ENCODE assay signal across 9 cellular contexts in the genomic region with DNA sequence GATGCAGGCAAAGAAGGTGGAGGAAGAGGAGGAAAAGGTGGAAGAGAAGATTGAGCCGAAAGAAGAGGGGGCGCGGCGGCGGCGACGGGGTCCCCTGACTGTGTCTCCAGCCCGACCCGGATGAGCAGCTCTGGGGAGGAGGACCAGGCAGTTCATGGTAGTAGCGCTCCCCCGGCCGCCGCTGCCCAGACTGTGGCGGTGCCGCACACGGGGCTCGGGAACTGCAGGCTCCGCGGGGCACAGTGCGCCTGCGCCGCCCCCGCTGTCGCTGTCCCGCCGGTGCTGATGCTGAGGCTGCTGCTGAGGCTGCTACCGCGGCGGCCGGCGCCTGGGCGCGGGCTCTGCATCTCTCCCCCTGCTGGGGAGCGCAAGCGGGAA. TPM values are rescaled to one million over a fixed set of nuclear protein-coding genes. Genes with fewer than 3 reads are reported as not detected.
DNase-seq lines count a peak whose midpoint lies in the region; ATAC-seq and TF ChIP-seq lines count a peak whose summit lies in the region.
"Had no signal": no experiment of that assay in that cellular context is flagged by ENCODE, and none has a peak within 500 bp of the region (broad histone marks: within the 10 kb centered on the region; RNA-seq: fewer than 3 reads in every experiment).

A gene with protein sequence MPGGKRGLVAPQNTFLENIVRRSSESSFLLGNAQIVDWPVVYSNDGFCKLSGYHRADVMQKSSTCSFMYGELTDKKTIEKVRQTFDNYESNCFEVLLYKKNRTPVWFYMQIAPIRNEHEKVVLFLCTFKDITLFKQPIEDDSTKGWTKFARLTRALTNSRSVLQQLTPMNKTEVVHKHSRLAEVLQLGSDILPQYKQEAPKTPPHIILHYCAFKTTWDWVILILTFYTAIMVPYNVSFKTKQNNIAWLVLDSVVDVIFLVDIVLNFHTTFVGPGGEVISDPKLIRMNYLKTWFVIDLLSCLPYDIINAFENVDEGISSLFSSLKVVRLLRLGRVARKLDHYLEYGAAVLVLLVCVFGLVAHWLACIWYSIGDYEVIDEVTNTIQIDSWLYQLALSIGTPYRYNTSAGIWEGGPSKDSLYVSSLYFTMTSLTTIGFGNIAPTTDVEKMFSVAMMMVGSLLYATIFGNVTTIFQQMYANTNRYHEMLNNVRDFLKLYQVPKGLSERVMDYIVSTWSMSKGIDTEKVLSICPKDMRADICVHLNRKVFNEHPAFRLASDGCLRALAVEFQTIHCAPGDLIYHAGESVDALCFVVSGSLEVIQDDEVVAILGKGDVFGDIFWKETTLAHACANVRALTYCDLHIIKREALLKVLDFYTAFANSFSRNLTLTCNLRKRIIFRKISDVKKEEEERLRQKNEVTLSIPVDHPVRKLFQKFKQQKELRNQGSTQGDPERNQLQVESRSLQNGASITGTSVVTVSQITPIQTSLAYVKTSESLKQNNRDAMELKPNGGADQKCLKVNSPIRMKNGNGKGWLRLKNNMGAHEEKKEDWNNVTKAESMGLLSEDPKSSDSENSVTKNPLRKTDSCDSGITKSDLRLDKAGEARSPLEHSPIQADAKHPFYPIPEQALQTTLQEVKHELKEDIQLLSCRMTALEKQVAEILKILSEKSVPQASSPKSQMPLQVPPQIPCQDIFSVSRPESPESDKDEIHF (minus strand): TSS at position 225 of the 378 bp plus-strand sequence. CDS start 272 bp downstream, outside the sequence.

- H3K27me3 ChIP-seq in left ventricle myocardium inferior (ENCODE audit: low read depth), result peaks cover 97% of the 10 kb centered on the region

- H3K27ac ChIP-seq in left ventricle myocardium inferior (replicated peaks) (no peak within 1 kb of the TSS), skin epidermis (no peak within 1 kb of the TSS)

- H3K9me3 ChIP-seq in left ventricle myocardium inferior (replicated peaks), result no peaks in the 10 kb centered on the region

- TF ChIP-seq CTCF in GM10248 (IDR thresholded peaks at IDR 0.05; ENCODE audit: control extremely low read depth, extremely low read depth, low read depth, missing control alignments) (no peak), left ventricle myocardium inferior (IDR thresholded peaks at IDR 0.05; ENCODE audit: borderline replicate concordance) (no peak)

- peak within 1 kb of the TSS in 1 of 2 donors; percentile 71 for H3K4me3 Mint-ChIP-seq in activated T-cell treated with anti-CD3 and anti-CD28 coated beads, Interleukin-2, amount 50 U/mL, for 72 hours
- no peak within 1 kb of the TSS for H3K4me3 Mint-ChIP-seq in effector memory CD8-positive, alpha-beta T cell

- H3K4me1 ChIP-seq in left ventricle myocardium inferior, result peaks cover 15% of the 10 kb centered on the region

- peak within 1 kb of the TSS; percentile 53 for H3K4me3 ChIP-seq in left ventricle myocardium inferior
- peak within 1 kb of the TSS in 4 of 7 experiments; percentile 1 to 35 (median 22) for H3K4me3 ChIP-seq in skin epidermis

- DNase-seq in GM10248 (ENCODE audit: extremely low spot score) (peak; percentile 25), M059J (ENCODE audit: low read depth) (peak; percentile 11), left ventricle myocardium inferior (peak; percentile 16), GM19238 (ENCODE audit: insufficient read length, low spot score) (no peak)
- peak; percentile 15 to 23 for DNase-seq in activated T-cell treated with anti-CD3 and anti-CD28 coated beads, Interleukin-2, amount 50 U/mL, for 72 hours
- DNase-seq in effector memory CD8-positive, alpha-beta T cell, result no peak
- DNase-seq in activated CD4-positive, alpha-beta T cell treated with anti-CD3 and anti-CD28 coated beads, Interleukin-2, amount 50 U/mL, for 1 hour, result no peak

- CTCF ChIA-PET in GM10248 (lab: Yijun Ruan, JAX), result no interaction called here

- ATAC-seq in activated T-cell treated with anti-CD3 and anti-CD28 coated beads, Interleukin-2, amount 50 U/mL, for 72 hours (replicated peaks in 1 of 2), result peak; percentile 71 to 74
- ATAC-seq in effector memory CD8-positive, alpha-beta T cell (replicated peaks), result no peak

- no peak within 1 kb of the TSS for H3K27ac Mint-ChIP-seq in activated T-cell treated with anti-CD3 and anti-CD28 coated beads, Interleukin-2, amount 50 U/mL, for 72 hours
- H3K27ac Mint-ChIP-seq in effector memory CD8-positive, alpha-beta T cell, result no peak within 1 kb of the TSS
- H3K27ac Mint-ChIP-seq: IgD-negative memory B cell had no signal

- intact Hi-C loops in left ventricle myocardium inferior (cut with micrococcal nuclease), result no loop called here

- POLR2A ChIA-PET in GM10248 (lab: Yijun Ruan, JAX), result no interaction called here

- H3K36me3 Mint-ChIP-seq in activated T-cell treated with anti-CD3 and anti-CD28 coated beads, Interleukin-2, amount 50 U/mL, for 72 hours (ENCODE audit: insufficient read depth in 2 of 2), result no peaks in the 10 kb centered on the region
- H3K36me3 Mint-ChIP-seq in effector memory CD8-positive, alpha-beta T cell (ENCODE audit: insufficient read depth), result no peaks in the 10 kb centered on the region
- H3K36me3 Mint-ChIP-seq: IgD-negative memory B cell had no signal

- H3K36me3 ChIP-seq in left ventricle myocardium inferior, result no peaks in the 10 kb centered on the region

- peaks cover 8% of the 10 kb centered on the region for H3K4me1 Mint-ChIP-seq in activated T-cell treated with anti-CD3 and anti-CD28 coated beads, Interleukin-2, amount 50 U/mL, for 72 hours (ENCODE audit: low read depth)
- H3K4me1 Mint-ChIP-seq in effector memory CD8-positive, alpha-beta T cell (ENCODE audit: low read depth in 2 of 2), result no peaks in the 10 kb centered on the region

- H3K27me3 Mint-ChIP-seq in activated T-cell treated with anti-CD3 and anti-CD28 coated beads, Interleukin-2, amount 50 U/mL, for 72 hours (ENCODE audit: low read depth), result peaks cover 39% of the 10 kb centered on the region
- H3K27me3 Mint-ChIP-seq in effector memory CD8-positive, alpha-beta T cell, result peaks cover 36 to 41% of the 10 kb centered on the region in 2 donors

- H3K9me3 Mint-ChIP-seq in activated T-cell treated with anti-CD3 and anti-CD28 coated beads, Interleukin-2, amount 50 U/mL, for 72 hours, result no peaks in the 10 kb centered on the region
- H3K9me3 Mint-ChIP-seq in effector memory CD8-positive, alpha-beta T cell, result peaks cover 0 to 2% of the 10 kb centered on the region in 2 donors

RNA-seq across cellular contexts. Expression of the gene that starts here (rescaled TPM):
- 0.02 TPM in 1 of 2 replicates, not detected in the other for total RNA-seq in M059J (2014; rRNA removed; shearing (Covaris generic))
- total RNA-seq in activated T-cell treated with anti-CD3 and anti-CD28 coated beads, Interleukin-2, amount 50 U/mL, for 72 hours, result not detected
- total RNA-seq in left ventricle myocardium inferior, result not detected

Comparison
In these comparisons a context has a peak if more than half of its experiments do, and no peak if none do; other contexts are left out.
1. Peak in DNase-seq in M059J; RNA of the gene not detected or under 1 TPM.
2. Peak in DNase-seq and ATAC-seq in activated T-cell treated with anti-CD3 and anti-CD28 coated beads, Interleukin-2, amount 50 U/mL, for 72 hours; RNA of the gene not detected or under 1 TPM.
3. Peak in DNase-seq and H3K4me3 ChIP-seq in left ventricle myocardium inferior; RNA of the gene not detected or under 1 TPM.